ENCODE assay signal across 8 cellular contexts in genomic region chr16:73057369-73058210, GRCh38. TPM values are rescaled to one million over a fixed set of nuclear protein-coding genes. Genes with fewer than 3 reads are reported as not detected.
DNase-seq lines count a peak whose midpoint lies in the region; ATAC-seq and TF ChIP-seq lines count a peak whose summit lies in the region.

No MANE protein-coding gene starts in this region.

- peak overlapping the region; percentile 71 to 99 (median 80) for H3K9ac ChIP-seq in BLaER1 treated with 17β-estradiol and CSF1 and Interleukin-3, amounts not matched to agents 10 nM and 100 nM
- H3K9ac ChIP-seq in rectal smooth muscle tissue (ENCODE audit: low read length), result peak overlapping the region; percentile 45

- 0 out of 2 replicates have a peak, but pooled peaks have one; percentile 25 for TF ChIP-seq CTCF in WI38 (IDR thresholded peaks at IDR 0.05; ENCODE audit: low read depth, low read length)

- peak overlapping the region; percentile 22 to 98 (median 68); a peak in 18 of 22 replicates for H3K27ac ChIP-seq in BLaER1 treated with 17β-estradiol and CSF1 and Interleukin-3, amounts not matched to agents 10 nM and 100 nM
- H3K27ac ChIP-seq in rectal smooth muscle tissue (ENCODE audit: low read depth, low read length), result peak overlapping the region; percentile 86

- peaks cover 74 to 100% (median 100%) of the 10 kb centered on the region in 11 experiments for H3K27me3 ChIP-seq in BLaER1 treated with 17β-estradiol and CSF1 and Interleukin-3, amounts not matched to agents 10 nM and 100 nM
- H3K27me3 ChIP-seq in rectal smooth muscle tissue (ENCODE audit: control insufficient read depth, insufficient read depth, low read length), result no peaks in the 10 kb centered on the region

- peak overlapping the region; percentile 69 to 94 (median 80) for H3K4me3 ChIP-seq in BLaER1 treated with 17β-estradiol and CSF1 and Interleukin-3, amounts not matched to agents 10 nM and 100 nM
- peak overlapping the region; percentile 71 for H3K4me3 ChIP-seq in WI38 (ENCODE audit: low read depth, low read length)
- peak overlapping the region; percentile 60 for H3K4me3 ChIP-seq in rectal smooth muscle tissue (ENCODE audit: low read length)

- peak overlapping the region; percentile 86 to 98 (median 93) for H3K4me2 ChIP-seq in BLaER1 treated with 17β-estradiol and CSF1 and Interleukin-3, amounts not matched to agents 10 nM and 100 nM

- intact Hi-C loops in Right ventricle myocardium superior (cut with DNase I), result loop anchor here (10.0 kb wide), 1 partner anchor 113 kb away; no protein-coding TSS in a partner anchor

- no peaks in the 10 kb centered on the region for H3K9me3 ChIP-seq in BLaER1 treated with 17β-estradiol and CSF1 and Interleukin-3, amounts not matched to agents 10 nM and 100 nM (replicated peaks in 1 of 11)

- H3K4me1 ChIP-seq in BLaER1 treated with 17β-estradiol and CSF1 and Interleukin-3, amounts not matched to agents 10 nM and 100 nM, result peaks cover 0 to 69% (median 17%) of the 10 kb centered on the region in 10 experiments; a peak in 14 of 20 replicates
- H3K4me1 ChIP-seq in rectal smooth muscle tissue (ENCODE audit: control insufficient read depth, insufficient read depth, low read length), result peaks cover 30% of the 10 kb centered on the region

- peak; percentile 46 for ATAC-seq in GM19025 (IDR thresholded peaks at IDR 0.05; ENCODE audit: low read depth, unreplicated experiment)
- ATAC-seq in HG03108 (IDR thresholded peaks at IDR 0.05; ENCODE audit: unreplicated experiment), result peak; percentile 35
- ATAC-seq in Right ventricle myocardium superior (ENCODE audit: poor library complexity), result peak; percentile 45

- no peaks in the 10 kb centered on the region for H3K36me3 ChIP-seq in BLaER1 treated with 17β-estradiol and CSF1 and Interleukin-3, amounts not matched to agents 10 nM and 100 nM
- no peaks in the 10 kb centered on the region for H3K36me3 ChIP-seq in rectal smooth muscle tissue (ENCODE audit: control insufficient read depth, insufficient read depth, low read length)

- peak; percentile 65 for DNase-seq in Right ventricle myocardium superior
- DNase-seq in globus pallidus (ENCODE audit: low spot score), result no peak
- DNase-seq in MV-4-11 (lab: John Stamatoyannopoulos, UW), result no peak

- H4K20me1 ChIP-seq in BLaER1 treated with 17β-estradiol and CSF1 and Interleukin-3, amounts not matched to agents 10 nM and 100 nM, result peaks cover 10 to 72% (median 49%) of the 10 kb centered on the region in 11 experiments; a peak in 19 of 22 replicates

RNA-seq across cellular contexts. Expression of gene ZFHX3, which starts 9.7 kb away (rescaled TPM):
- 8.3 TPM for total RNA-seq in Right ventricle myocardium superior
